31 cellular contexts compared by ENCODE assay signal in the genomic region with DNA sequence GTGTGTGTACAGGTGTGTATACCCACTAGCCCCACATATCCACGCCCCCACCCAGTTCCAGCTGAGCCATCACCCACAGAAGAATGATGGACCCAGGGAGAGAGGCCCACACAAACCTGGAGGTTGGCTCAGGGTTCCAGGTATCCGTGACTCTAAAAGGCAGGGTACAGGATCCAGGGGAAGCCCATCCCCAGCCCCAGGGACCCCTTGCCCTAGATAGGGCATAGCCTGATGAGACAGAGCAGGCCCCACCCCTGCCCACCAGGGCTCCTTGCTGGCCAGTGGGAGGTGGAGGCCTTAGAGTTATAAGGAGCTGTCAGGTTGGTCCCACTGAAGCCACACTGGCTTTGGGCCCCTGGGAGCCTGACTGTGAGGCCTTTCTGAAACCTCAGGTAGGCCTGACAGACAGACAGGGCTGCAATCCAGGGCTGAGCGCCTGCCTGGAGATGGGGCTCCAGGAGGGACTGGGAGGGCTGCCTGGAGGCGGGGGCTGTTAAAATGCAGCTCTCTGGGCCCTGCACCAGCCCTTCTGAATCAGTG.
"Had no signal": no experiment of that assay in that cellular context is flagged by ENCODE, and none has a peak within 500 bp of the region (broad histone marks: within the 10 kb centered on the region; RNA-seq: fewer than 3 reads in every experiment).

No MANE protein-coding gene starts in this region.

- H3K4me3 ChIP-seq: adrenal gland, body of pancreas, colonic mucosa, gastrocnemius medialis, heart left ventricle had no signal

- DNase-seq: activated B cell treated with CpG ODN at 0.5 μM for 24 hours; activated CD4-positive, alpha-beta memory T cell treated with anti-CD3 and anti-CD28 coated beads for 36 hours; activated CD4-positive, alpha-beta T cell treated with anti-CD3 and anti-CD28 coated beads for 36 hours; activated CD4-positive, alpha-beta T cell treated with anti-CD3 and anti-CD28 coated beads, Interleukin-2, amount 10 ng/mL, durations not matched to agents 24 days and 14 days; activated CD8-positive, alpha-beta memory T cell treated with anti-CD3 and anti-CD28 coated beads, Interleukin-2, amount 10 ng/mL, durations not matched to agents 7 days and 5 days; activated CD8-positive, alpha-beta memory T cell treated with anti-CD3 and anti-CD28 coated beads, Interleukin-2, amount 50 U/mL, for 4 hours; activated CD8-positive, alpha-beta T cell treated with anti-CD3 and anti-CD28 coated beads, Interleukin-2, amount 10 ng/mL, durations not matched to agents 7 days and 5 days; activated effector memory CD4-positive, alpha-beta T cell treated with anti-CD3 and anti-CD28 coated beads, Interleukin-2, amount 50 U/mL, for 16 hours; activated naive CD4-positive, alpha-beta T cell treated with anti-CD3 and anti-CD28 coated beads for 36 hours; activated naive CD8-positive, alpha-beta T cell treated with anti-CD3 and anti-CD28 coated beads for 36 hours; activated naive CD8-positive, alpha-beta T cell treated with anti-CD3 and anti-CD28 coated beads, Interleukin-2, amount 50 U/mL, for 24 hours; activated T-cell treated with anti-CD3 and anti-CD28 coated beads, Interleukin-2, amount 50 U/mL, for 1 hour; activated T-cell treated with anti-CD3 and anti-CD28 coated beads, Interleukin-2, amount 50 U/mL, for 48 hours; adrenal gland; amygdala; aorta; body of pancreas; caudate nucleus; colonic mucosa; effector memory CD4-positive, alpha-beta T cell; endodermal cell; foreskin keratinocyte; gastrocnemius medialis; glutamatergic neuron; heart left ventricle; T-helper 9 cell; WERI-Rb-1 had no signal

- H3K27me3 ChIP-seq: adrenal gland, body of pancreas, foreskin keratinocyte had no signal

- H3K9me3 Mint-ChIP-seq: activated B cell treated with CpG ODN at 0.5 μM for 24 hours; activated CD4-positive, alpha-beta memory T cell treated with anti-CD3 and anti-CD28 coated beads for 36 hours; activated CD4-positive, alpha-beta T cell treated with anti-CD3 and anti-CD28 coated beads, Interleukin-2, amount 10 ng/mL, durations not matched to agents 24 days and 14 days; activated naive CD4-positive, alpha-beta T cell treated with anti-CD3 and anti-CD28 coated beads for 36 hours; activated naive CD4-positive, alpha-beta T cell treated with anti-CD3 and anti-CD28 coated beads, Interleukin-2, amount 50 U/mL, for 24 hours; activated naive CD8-positive, alpha-beta T cell treated with anti-CD3 and anti-CD28 coated beads for 36 hours; activated naive CD8-positive, alpha-beta T cell treated with anti-CD3 and anti-CD28 coated beads, Interleukin-2, amount 50 U/mL, for 24 hours; activated T-helper 1 cell treated with anti-CD3 and anti-CD28 coated beads, Interleukin-12 subunit alpha, Interleukin-12 subunit beta, Interleukin-2, Interleukin-4 antibody, amounts not matched to agents 30 ng/mL and 10 ng/mL and 1 ng/mL, durations not matched to agents 14 hours and 24 hours and 36 hours; activated T-helper 2 cell treated with anti-CD3 and anti-CD28 coated beads, Interferon-gamma antibody, Interleukin-2, Interleukin-4, amounts not matched to agents 10 μg/mL and 5 μg/mL and 100 μg/mL, durations not matched to agents 14 hours and 24 hours and 36 hours had no signal

- H3K27ac ChIP-seq: adrenal gland, colonic mucosa, foreskin keratinocyte, gastrocnemius medialis, WERI-Rb-1 had no signal

- H3K4me1 ChIP-seq: colonic mucosa, gastrocnemius medialis had no signal

- H3K4me3 Mint-ChIP-seq: activated B cell treated with CpG ODN at 0.5 μM for 24 hours; activated CD4-positive, alpha-beta memory T cell treated with anti-CD3 and anti-CD28 coated beads for 36 hours; activated CD4-positive, alpha-beta T cell treated with anti-CD3 and anti-CD28 coated beads for 36 hours; activated CD4-positive, alpha-beta T cell treated with anti-CD3 and anti-CD28 coated beads, Interleukin-2, amount 10 ng/mL, durations not matched to agents 24 days and 14 days; activated CD8-positive, alpha-beta memory T cell treated with anti-CD3 and anti-CD28 coated beads, Interleukin-2, amount 10 ng/mL, durations not matched to agents 7 days and 5 days; activated CD8-positive, alpha-beta T cell treated with anti-CD3 and anti-CD28 coated beads, Interleukin-2, amount 10 ng/mL, durations not matched to agents 7 days and 5 days; activated naive CD4-positive, alpha-beta T cell treated with anti-CD3 and anti-CD28 coated beads for 36 hours; activated naive CD4-positive, alpha-beta T cell treated with anti-CD3 and anti-CD28 coated beads, Interleukin-2, amount 50 U/mL, for 24 hours; activated naive CD8-positive, alpha-beta T cell treated with anti-CD3 and anti-CD28 coated beads for 36 hours; activated naive CD8-positive, alpha-beta T cell treated with anti-CD3 and anti-CD28 coated beads, Interleukin-2, amount 50 U/mL, for 24 hours; activated T-helper 1 cell treated with anti-CD3 and anti-CD28 coated beads, Interleukin-12 subunit alpha, Interleukin-12 subunit beta, Interleukin-2, Interleukin-4 antibody, amounts not matched to agents 30 ng/mL and 10 ng/mL and 1 ng/mL, durations not matched to agents 14 hours and 24 hours and 36 hours; endodermal cell had no signal

- H3K36me3 Mint-ChIP-seq: activated CD4-positive, alpha-beta memory T cell treated with anti-CD3 and anti-CD28 coated beads for 36 hours; activated CD8-positive, alpha-beta memory T cell treated with anti-CD3 and anti-CD28 coated beads, Interleukin-2, amount 10 ng/mL, durations not matched to agents 7 days and 5 days; activated naive CD4-positive, alpha-beta T cell treated with anti-CD3 and anti-CD28 coated beads, Interleukin-2, amount 50 U/mL, for 24 hours had no signal

- H3K9me3 ChIP-seq: adrenal gland, body of pancreas, colonic mucosa, gastrocnemius medialis, heart left ventricle had no signal

- H3K36me3 ChIP-seq: adrenal gland, colonic mucosa, gastrocnemius medialis, heart left ventricle, WERI-Rb-1 had no signal

- H3K27ac Mint-ChIP-seq: activated B cell treated with CpG ODN at 0.5 μM for 24 hours; activated CD4-positive, alpha-beta memory T cell treated with anti-CD3 and anti-CD28 coated beads for 36 hours; activated CD4-positive, alpha-beta T cell treated with anti-CD3 and anti-CD28 coated beads for 36 hours; activated CD8-positive, alpha-beta memory T cell treated with anti-CD3 and anti-CD28 coated beads, Interleukin-2, amount 10 ng/mL, durations not matched to agents 7 days and 5 days; activated CD8-positive, alpha-beta T cell treated with anti-CD3 and anti-CD28 coated beads, Interleukin-2, amount 10 ng/mL, durations not matched to agents 7 days and 5 days; activated naive CD4-positive, alpha-beta T cell treated with anti-CD3 and anti-CD28 coated beads for 36 hours; activated naive CD4-positive, alpha-beta T cell treated with anti-CD3 and anti-CD28 coated beads, Interleukin-2, amount 50 U/mL, for 24 hours; activated naive CD8-positive, alpha-beta T cell treated with anti-CD3 and anti-CD28 coated beads for 36 hours; activated naive CD8-positive, alpha-beta T cell treated with anti-CD3 and anti-CD28 coated beads, Interleukin-2, amount 50 U/mL, for 24 hours; activated T-helper 1 cell treated with anti-CD3 and anti-CD28 coated beads, Interleukin-12 subunit alpha, Interleukin-12 subunit beta, Interleukin-2, Interleukin-4 antibody, amounts not matched to agents 30 ng/mL and 10 ng/mL and 1 ng/mL, durations not matched to agents 14 hours and 24 hours and 36 hours; activated T-helper 2 cell treated with anti-CD3 and anti-CD28 coated beads, Interferon-gamma antibody, Interleukin-2, Interleukin-4, amounts not matched to agents 10 μg/mL and 5 μg/mL and 100 μg/mL, durations not matched to agents 14 hours and 24 hours and 36 hours; endodermal cell had no signal

- ATAC-seq: activated CD4-positive, alpha-beta T cell treated with anti-CD3 and anti-CD28 coated beads for 36 hours; activated CD4-positive, CD25-positive, alpha-beta regulatory T cell treated with anti-CD3 and anti-CD28 coated beads, Interleukin-2, amount 50 U/mL, for 24 hours; activated CD8-positive, alpha-beta memory T cell treated with anti-CD3 and anti-CD28 coated beads, Interleukin-2, amount 10 ng/mL, durations not matched to agents 7 days and 5 days; activated CD8-positive, alpha-beta T cell treated with anti-CD3 and anti-CD28 coated beads, Interleukin-2, amount 10 ng/mL, durations not matched to agents 7 days and 5 days; activated naive CD8-positive, alpha-beta T cell treated with anti-CD3 and anti-CD28 coated beads, Interleukin-2, amount 50 U/mL, for 24 hours; body of pancreas; foreskin keratinocyte; gastrocnemius medialis; heart left ventricle had no signal
